Comparison of ENCODE assay signal across 27 cellular contexts in the genomic region with DNA sequence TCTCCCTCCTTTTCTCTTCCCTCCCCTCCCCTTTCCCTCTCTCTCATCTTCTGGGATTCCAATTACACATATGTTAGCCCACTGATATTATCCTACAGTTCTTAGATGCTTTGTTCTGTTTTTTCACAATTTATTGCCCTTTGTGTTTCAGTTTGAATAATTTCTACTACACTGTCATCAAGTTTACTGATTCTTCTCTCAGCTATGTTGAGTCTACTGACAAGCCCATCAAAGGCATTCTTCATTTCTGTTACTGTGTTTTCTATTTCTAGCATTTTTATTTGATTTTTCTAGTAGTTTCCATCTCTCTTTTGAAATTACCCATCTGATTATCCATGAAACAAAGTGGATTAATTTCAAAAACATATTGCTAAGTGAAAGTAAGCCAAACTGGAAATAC.
"Had no signal": no experiment of that assay in that cellular context is flagged by ENCODE, and none has a peak within 500 bp of the region (broad histone marks: within the 10 kb centered on the region; RNA-seq: fewer than 3 reads in every experiment).

No MANE protein-coding gene starts in this region.

- H3K27me3 ChIP-seq: colonic mucosa, esophagus squamous epithelium, gastrocnemius medialis, heart right ventricle, left lung had no signal

- H3K4me3 ChIP-seq: colonic mucosa, esophagus squamous epithelium, gastrocnemius medialis, heart right ventricle, left lung, lower lobe of right lung, mucosa of descending colon had no signal

- H3K36me3 ChIP-seq: colonic mucosa, gastrocnemius medialis had no signal

- H3K27ac Mint-ChIP-seq: dendritic cell treated with granulocyte-macrophage colony-stimulating factor and Interleukin-4, amounts not matched to agents 40 ng/mL and 50 ng/mL, for 4 days; effector memory CD8-positive, alpha-beta T cell; endodermal cell; mesothelial cell of epicardium had no signal

- H3K9me3 ChIP-seq: colonic mucosa, gastrocnemius medialis, lower lobe of right lung, mucosa of descending colon had no signal

- H3K9me3 Mint-ChIP-seq: effector memory CD8-positive, alpha-beta T cell had no signal

- DNase-seq: colonic mucosa; cortex of kidney; effector CD8-positive, alpha-beta T cell; effector memory CD8-positive, alpha-beta T cell; endodermal cell; erythroblast; esophagus squamous epithelium; foreskin fibroblast; foreskin melanocyte; gastrocnemius medialis; glutamatergic neuron; head of caudate nucleus; heart right ventricle; hippocampal formation; left cardiac atrium; left lung; left ventricle myocardium superior; lower lobe of right lung; mesenchymal stem cell; mucosa of descending colon; naive B cell had no signal

- H3K4me1 Mint-ChIP-seq: endodermal cell, mesothelial cell of epicardium had no signal

- H3K4me1 ChIP-seq: colonic mucosa, gastrocnemius medialis, lower lobe of right lung had no signal

- FAIRE-seq: islet of Langerhans, keratinocyte had no signal

- ATAC-seq: effector memory CD8-positive, alpha-beta T cell; esophagus mucosa; gastrocnemius medialis; heart right ventricle; left cardiac atrium; left lung; left ventricle myocardium superior; lower lobe of right lung; mucosa of descending colon had no signal

- H3K27ac ChIP-seq: colonic mucosa, epithelial cell of prostate, esophagus squamous epithelium, gastrocnemius medialis, heart right ventricle, left lung, lower lobe of right lung had no signal

- H3K4me3 Mint-ChIP-seq: dendritic cell treated with granulocyte-macrophage colony-stimulating factor and Interleukin-4, amounts not matched to agents 40 ng/mL and 50 ng/mL, for 4 days; effector memory CD8-positive, alpha-beta T cell; endodermal cell; mesothelial cell of epicardium had no signal
